ENCODE assay signal across 1 cellular context in the genomic region with DNA sequence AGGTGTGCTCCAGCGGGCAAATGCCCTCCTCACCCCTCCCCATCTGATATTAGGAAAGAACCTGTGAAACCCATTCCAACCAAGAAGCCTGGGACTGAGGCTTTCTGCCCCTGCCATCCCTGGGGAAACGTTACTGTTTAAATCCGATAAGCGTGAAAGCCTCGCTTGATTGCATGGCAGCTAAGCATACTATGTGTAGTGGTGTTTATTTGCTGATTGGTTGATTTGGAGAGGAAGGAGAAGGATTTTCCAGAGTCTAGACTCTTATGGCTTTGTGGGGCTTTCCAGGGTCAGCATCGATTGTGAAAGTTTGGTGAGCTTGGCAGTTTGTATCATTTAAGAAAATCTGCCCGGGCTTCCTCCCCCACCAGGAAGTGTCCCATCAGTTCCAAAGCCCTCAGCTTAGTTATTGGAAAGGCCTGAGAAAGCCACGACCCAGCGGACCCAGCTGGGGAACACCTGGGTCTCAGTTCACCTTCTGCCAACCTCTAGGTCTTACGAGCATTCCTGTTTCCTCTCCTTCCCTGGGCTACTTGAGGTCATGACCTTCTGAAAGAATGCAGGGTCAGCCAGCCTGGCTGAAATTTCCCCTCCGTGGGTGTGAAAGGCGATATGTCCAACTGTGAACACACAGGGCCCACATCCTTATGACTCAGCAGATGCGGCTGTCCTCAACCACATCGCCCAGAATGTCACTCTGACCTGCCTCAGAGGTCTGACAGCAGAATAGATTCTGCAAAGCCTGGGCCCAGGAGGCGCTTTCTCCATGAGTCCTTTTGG.
TF ChIP-seq lines count a peak whose summit lies in the region.

No MANE protein-coding gene starts in this region.

TF ChIP-seq in K562, 482 proteins besides CTCF, POLR2A, EP300 and RAD21 (continued from another document and continues in another):
- TF ChIP-seq, protein P1, sequence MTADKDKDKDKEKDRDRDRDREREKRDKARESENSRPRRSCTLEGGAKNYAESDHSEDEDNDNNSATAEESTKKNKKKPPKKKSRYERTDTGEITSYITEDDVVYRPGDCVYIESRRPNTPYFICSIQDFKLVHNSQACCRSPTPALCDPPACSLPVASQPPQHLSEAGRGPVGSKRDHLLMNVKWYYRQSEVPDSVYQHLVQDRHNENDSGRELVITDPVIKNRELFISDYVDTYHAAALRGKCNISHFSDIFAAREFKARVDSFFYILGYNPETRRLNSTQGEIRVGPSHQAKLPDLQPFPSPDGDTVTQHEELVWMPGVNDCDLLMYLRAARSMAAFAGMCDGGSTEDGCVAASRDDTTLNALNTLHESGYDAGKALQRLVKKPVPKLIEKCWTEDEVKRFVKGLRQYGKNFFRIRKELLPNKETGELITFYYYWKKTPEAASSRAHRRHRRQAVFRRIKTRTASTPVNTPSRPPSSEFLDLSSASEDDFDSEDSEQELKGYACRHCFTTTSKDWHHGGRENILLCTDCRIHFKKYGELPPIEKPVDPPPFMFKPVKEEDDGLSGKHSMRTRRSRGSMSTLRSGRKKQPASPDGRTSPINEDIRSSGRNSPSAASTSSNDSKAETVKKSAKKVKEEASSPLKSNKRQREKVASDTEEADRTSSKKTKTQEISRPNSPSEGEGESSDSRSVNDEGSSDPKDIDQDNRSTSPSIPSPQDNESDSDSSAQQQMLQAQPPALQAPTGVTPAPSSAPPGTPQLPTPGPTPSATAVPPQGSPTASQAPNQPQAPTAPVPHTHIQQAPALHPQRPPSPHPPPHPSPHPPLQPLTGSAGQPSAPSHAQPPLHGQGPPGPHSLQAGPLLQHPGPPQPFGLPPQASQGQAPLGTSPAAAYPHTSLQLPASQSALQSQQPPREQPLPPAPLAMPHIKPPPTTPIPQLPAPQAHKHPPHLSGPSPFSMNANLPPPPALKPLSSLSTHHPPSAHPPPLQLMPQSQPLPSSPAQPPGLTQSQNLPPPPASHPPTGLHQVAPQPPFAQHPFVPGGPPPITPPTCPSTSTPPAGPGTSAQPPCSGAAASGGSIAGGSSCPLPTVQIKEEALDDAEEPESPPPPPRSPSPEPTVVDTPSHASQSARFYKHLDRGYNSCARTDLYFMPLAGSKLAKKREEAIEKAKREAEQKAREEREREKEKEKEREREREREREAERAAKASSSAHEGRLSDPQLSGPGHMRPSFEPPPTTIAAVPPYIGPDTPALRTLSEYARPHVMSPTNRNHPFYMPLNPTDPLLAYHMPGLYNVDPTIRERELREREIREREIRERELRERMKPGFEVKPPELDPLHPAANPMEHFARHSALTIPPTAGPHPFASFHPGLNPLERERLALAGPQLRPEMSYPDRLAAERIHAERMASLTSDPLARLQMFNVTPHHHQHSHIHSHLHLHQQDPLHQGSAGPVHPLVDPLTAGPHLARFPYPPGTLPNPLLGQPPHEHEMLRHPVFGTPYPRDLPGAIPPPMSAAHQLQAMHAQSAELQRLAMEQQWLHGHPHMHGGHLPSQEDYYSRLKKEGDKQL (CRISPR knock-in tag; IDR thresholded peaks at IDR 0.05; ENCODE audit: borderline replicate concordance), result no peak
- TF ChIP-seq ATF1 (CRISPR knock-in tag; IDR thresholded peaks at IDR 0.05) (no peak), ATF1 (tag; IDR thresholded peaks at IDR 0.05) (no peak; the same call in 1 of the 2 replicates), SP1 (CRISPR knock-in tag; IDR thresholded peaks at IDR 0.05) (no peak), ZNF76 (CRISPR knock-in tag; IDR thresholded peaks at IDR 0.05; ENCODE audit: borderline replicate concordance) (no peak), NR3C1 (CRISPR knock-in tag; IDR thresholded peaks at IDR 0.05) (no peak), HDGF (IDR thresholded peaks at IDR 0.05) (no peak), RFX5 (IDR thresholded peaks at IDR 0.05; ENCODE audit: low read depth, low read length) (no peak), TARDBP (IDR thresholded peaks at IDR 0.05) (no peak), ZNF146 (CRISPR knock-in tag; IDR thresholded peaks at IDR 0.05; ENCODE audit: unreplicated experiment) (no peak), ZBTB17 (CRISPR knock-in tag; IDR thresholded peaks at IDR 0.05) (peak; percentile 30; the same call in 1 of the 2 replicates), KAT8 (IDR thresholded peaks at IDR 0.05; ENCODE audit: low read depth) (no peak), ZNF197 (CRISPR knock-in tag; IDR thresholded peaks at IDR 0.05; ENCODE audit: low read depth) (no peak), ZBTB7A (IDR thresholded peaks at IDR 0.05; ENCODE audit: borderline replicate concordance, control insufficient read depth, low read depth, low read length) (peak; percentile 45; the same call in 1 of the 2 replicates), ZKSCAN1 (IDR thresholded peaks at IDR 0.05; ENCODE audit: low read depth, low read length) (peak; percentile 59; the same call in 1 of the 2 replicates), ZNF77 (CRISPR knock-in tag; IDR thresholded peaks at IDR 0.05) (no peak), CSDE1 (IDR thresholded peaks at IDR 0.05) (no peak), FOXK2 (conservative IDR thresholded peaks at IDR 0.05 in 1 of 2, IDR thresholded peaks at IDR 0.05 in 1 of 2; ENCODE audit: low read depth in 2 of 2) (no peak; a peak in 1 of 4 replicates), BCL6 (CRISPR knock-in tag; IDR thresholded peaks at IDR 0.05) (peak; percentile 14; the same call in 1 of the 2 replicates), ZNF3 (CRISPR knock-in tag; IDR thresholded peaks at IDR 0.05) (no peak), RBM34 (IDR thresholded peaks at IDR 0.05; ENCODE audit: borderline replicate concordance, insufficient read depth, low read length) (no peak), SPI1 (IDR thresholded peaks at IDR 0.05; ENCODE audit: borderline replicate concordance, low read depth, low read length) (0 out of 2 replicates have a peak, but pooled peaks have one; percentile 35), RFX7 (CRISPR knock-in tag; IDR thresholded peaks at IDR 0.05) (no peak), ZNF316 (IDR thresholded peaks at IDR 0.05) (peak; percentile 98), ZBTB1 (CRISPR knock-in tag; IDR thresholded peaks at IDR 0.05; ENCODE audit: borderline replicate concordance, low read depth) (no peak), RBM39 (optimal IDR thresholded peaks at IDR 0.05; ENCODE audit: low read depth, low read length) (no peak), NR1H2 (CRISPR knock-in tag; IDR thresholded peaks at IDR 0.05) (no peak), NEUROD1 (IDR thresholded peaks at IDR 0.05; ENCODE audit: borderline replicate concordance, low read depth, low read length, partially characterized antibody) (peak; percentile 50), POLR3A (IDR thresholded peaks at IDR 0.05; ENCODE audit: borderline replicate concordance, extremely low read depth, insufficient read depth, insufficient read length) (no peak), BMI1 (IDR thresholded peaks at IDR 0.05; ENCODE audit: low read length) (no peak), ZNF57 (CRISPR knock-in tag; IDR thresholded peaks at IDR 0.05) (no peak), SMAD1 (IDR thresholded peaks at IDR 0.05; ENCODE audit: low read depth, low read length, partially characterized antibody) (no peak), KAT2B (IDR thresholded peaks at IDR 0.05; ENCODE audit: low read depth, low read length) (no peak), U2AF1 (optimal IDR thresholded peaks at IDR 0.05; ENCODE audit: low read depth, low read length) (no peak), PHF21A (IDR thresholded peaks at IDR 0.05; ENCODE audit: borderline replicate concordance, low read depth) (no peak)
- TF ChIP-seq, protein P2, sequence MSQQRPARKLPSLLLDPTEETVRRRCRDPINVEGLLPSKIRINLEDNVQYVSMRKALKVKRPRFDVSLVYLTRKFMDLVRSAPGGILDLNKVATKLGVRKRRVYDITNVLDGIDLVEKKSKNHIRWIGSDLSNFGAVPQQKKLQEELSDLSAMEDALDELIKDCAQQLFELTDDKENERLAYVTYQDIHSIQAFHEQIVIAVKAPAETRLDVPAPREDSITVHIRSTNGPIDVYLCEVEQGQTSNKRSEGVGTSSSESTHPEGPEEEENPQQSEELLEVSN (IDR thresholded peaks at IDR 0.05; ENCODE audit: borderline replicate concordance in 1 of 2, extremely low read depth in 1 of 2, insufficient read depth in 1 of 2, insufficient read length in 1 of 2, low read depth in 1 of 2, low read length in 1 of 2, poor library complexity in 1 of 2, severe bottlenecking in 1 of 2), result peak in 1 of 2 experiments; percentile 27
- TF ChIP-seq, protein P3, sequence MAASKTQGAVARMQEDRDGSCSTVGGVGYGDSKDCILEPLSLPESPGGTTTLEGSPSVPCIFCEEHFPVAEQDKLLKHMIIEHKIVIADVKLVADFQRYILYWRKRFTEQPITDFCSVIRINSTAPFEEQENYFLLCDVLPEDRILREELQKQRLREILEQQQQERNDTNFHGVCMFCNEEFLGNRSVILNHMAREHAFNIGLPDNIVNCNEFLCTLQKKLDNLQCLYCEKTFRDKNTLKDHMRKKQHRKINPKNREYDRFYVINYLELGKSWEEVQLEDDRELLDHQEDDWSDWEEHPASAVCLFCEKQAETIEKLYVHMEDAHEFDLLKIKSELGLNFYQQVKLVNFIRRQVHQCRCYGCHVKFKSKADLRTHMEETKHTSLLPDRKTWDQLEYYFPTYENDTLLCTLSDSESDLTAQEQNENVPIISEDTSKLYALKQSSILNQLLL (CRISPR knock-in tag; IDR thresholded peaks at IDR 0.05; ENCODE audit: borderline replicate concordance), result no peak
- TF ChIP-seq, protein P4, sequence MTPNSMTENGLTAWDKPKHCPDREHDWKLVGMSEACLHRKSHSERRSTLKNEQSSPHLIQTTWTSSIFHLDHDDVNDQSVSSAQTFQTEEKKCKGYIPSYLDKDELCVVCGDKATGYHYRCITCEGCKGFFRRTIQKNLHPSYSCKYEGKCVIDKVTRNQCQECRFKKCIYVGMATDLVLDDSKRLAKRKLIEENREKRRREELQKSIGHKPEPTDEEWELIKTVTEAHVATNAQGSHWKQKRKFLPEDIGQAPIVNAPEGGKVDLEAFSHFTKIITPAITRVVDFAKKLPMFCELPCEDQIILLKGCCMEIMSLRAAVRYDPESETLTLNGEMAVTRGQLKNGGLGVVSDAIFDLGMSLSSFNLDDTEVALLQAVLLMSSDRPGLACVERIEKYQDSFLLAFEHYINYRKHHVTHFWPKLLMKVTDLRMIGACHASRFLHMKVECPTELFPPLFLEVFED (CRISPR knock-in tag; conservative IDR thresholded peaks at IDR 0.05), result no peak
- TF ChIP-seq, protein P5, sequence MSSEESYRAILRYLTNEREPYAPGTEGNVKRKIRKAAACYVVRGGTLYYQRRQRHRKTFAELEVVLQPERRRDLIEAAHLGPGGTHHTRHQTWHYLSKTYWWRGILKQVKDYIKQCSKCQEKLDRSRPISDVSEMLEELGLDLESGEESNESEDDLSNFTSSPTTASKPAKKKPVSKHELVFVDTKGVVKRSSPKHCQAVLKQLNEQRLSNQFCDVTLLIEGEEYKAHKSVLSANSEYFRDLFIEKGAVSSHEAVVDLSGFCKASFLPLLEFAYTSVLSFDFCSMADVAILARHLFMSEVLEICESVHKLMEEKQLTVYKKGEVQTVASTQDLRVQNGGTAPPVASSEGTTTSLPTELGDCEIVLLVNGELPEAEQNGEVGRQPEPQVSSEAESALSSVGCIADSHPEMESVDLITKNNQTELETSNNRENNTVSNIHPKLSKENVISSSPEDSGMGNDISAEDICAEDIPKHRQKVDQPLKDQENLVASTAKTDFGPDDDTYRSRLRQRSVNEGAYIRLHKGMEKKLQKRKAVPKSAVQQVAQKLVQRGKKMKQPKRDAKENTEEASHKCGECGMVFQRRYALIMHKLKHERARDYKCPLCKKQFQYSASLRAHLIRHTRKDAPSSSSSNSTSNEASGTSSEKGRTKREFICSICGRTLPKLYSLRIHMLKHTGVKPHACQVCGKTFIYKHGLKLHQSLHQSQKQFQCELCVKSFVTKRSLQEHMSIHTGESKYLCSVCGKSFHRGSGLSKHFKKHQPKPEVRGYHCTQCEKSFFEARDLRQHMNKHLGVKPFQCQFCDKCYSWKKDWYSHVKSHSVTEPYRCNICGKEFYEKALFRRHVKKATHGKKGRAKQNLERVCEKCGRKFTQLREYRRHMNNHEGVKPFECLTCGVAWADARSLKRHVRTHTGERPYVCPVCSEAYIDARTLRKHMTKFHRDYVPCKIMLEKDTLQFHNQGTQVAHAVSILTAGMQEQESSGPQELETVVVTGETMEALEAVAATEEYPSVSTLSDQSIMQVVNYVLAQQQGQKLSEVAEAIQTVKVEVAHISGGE (CRISPR knock-in tag; IDR thresholded peaks at IDR 0.05), result peak in 1 of 3 experiments; percentile 71; a peak in 2 of 6 replicates
- TF ChIP-seq, protein P6, sequence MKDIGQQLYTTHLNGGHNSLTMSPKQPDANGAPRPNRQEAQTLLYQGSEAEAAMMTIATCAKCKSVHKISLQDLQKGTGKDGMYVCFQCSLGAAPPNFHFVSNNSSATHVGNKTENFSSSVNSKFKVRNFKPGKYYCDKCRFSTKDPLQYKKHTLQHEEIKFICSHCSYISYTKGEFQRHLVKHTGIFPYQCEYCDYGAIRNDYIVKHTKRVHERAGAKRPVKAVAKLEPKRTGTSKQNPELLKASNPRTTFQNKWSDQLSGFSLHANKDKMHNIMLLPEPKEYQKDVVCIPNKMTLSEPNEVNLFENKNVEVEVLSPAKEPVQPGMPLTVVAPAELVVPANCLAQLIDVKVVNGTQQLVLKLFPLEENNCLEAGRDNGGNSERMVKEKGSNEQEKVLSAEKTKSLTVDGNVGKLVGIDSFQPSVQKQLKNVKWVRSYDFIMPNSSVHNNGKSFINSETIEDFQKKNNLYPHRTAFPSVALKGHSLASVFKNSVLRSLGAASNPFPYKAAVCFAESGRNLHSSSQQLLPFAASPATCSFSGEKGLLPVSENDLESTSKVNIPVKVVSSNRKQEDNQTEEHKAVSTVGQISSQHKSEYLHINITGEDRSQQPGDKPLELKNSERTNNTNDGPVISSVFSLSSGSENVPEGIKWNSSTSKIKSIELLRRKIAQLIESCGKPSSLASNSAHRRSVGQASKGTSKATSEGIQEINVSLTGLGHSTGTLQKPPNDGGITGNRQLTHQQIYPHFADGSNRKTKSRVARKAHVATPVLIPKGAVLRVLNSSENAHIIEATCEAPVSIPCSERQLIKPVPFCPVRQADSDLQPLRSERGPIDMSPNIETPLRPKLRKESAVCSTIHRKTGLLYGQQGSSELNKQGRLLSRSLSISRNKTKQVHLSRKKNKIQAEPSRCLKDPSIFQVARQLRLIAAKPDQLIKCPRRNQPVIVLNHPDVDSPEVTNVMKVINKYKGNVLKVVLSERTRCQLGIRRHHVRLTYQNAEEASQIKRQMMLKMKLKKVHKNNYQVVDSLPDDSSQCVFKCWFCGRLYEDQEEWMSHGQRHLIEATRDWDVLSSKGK (CRISPR knock-in tag; IDR thresholded peaks at IDR 0.05), result no peak
- TF ChIP-seq, protein P7, sequence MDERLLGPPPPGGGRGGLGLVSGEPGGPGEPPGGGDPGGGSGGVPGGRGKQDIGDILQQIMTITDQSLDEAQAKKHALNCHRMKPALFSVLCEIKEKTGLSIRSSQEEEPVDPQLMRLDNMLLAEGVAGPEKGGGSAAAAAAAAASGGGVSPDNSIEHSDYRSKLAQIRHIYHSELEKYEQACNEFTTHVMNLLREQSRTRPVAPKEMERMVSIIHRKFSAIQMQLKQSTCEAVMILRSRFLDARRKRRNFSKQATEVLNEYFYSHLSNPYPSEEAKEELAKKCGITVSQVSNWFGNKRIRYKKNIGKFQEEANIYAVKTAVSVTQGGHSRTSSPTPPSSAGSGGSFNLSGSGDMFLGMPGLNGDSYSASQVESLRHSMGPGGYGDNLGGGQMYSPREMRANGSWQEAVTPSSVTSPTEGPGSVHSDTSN (CRISPR knock-in tag; IDR thresholded peaks at IDR 0.05; ENCODE audit: low read depth), result no peak
- TF ChIP-seq, protein P7 (tag; conservative IDR thresholded peaks at IDR 0.05; ENCODE audit: low read depth), result peak; percentile 79
